ENCODE assay signal across 15 cellular contexts in the genomic region with DNA sequence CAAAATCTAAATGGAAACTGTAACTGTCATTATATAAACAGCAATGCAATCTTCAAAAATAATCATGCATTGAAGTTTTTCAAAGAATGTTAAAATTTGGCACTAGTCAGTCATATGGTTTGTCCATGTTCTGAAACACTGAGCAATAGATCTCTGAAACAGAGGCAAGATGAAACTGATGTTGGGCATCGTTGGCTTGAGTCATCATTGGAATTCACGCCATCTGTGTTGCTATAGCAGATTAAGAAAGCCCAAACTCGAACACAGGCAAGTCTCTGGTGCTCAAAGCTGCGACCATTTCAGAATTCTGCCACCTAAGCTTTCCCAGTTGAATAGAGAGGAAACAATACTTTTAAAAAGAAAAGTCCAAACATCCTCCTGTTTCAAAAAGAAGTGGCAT.
"Had no signal": no experiment of that assay in that cellular context is flagged by ENCODE, and none has a peak within 500 bp of the region (broad histone marks: within the 10 kb centered on the region; RNA-seq: fewer than 3 reads in every experiment).

No MANE protein-coding gene starts in this region.

- H3K4me3 ChIP-seq: pancreas, spleen, testis, upper lobe of right lung had no signal

- H3K27me3 ChIP-seq: pancreas, spleen, testis, upper lobe of right lung had no signal

- DNase-seq: activated CD4-positive, alpha-beta T cell treated with anti-CD3 and anti-CD28 coated beads for 48 hours; activated CD8-positive, alpha-beta memory T cell treated with anti-CD3 and anti-CD28 coated beads, Interleukin-2, amount 50 U/mL, for 4 hours; activated CD8-positive, alpha-beta T cell treated with anti-CD3 and anti-CD28 coated beads for 36 hours; activated gamma-delta T cell treated with Interleukin-2 at 50 U/mL for 16 hours; activated naive CD8-positive, alpha-beta T cell treated with anti-CD3 and anti-CD28 coated beads for 36 hours; activated T-cell treated with anti-CD3 and anti-CD28 coated beads, Interleukin-2, amount 50 U/mL, for 48 hours; effector CD8-positive, alpha-beta T cell; hippocampal formation; kidney glomerular epithelial cell; pancreas; spleen; stimulated activated naive CD8-positive, alpha-beta T cell treated with anti-CD3 and anti-CD28 coated beads, Interleukin-15, amount 100 ng/mL, for 72 hours; testis; upper lobe of right lung had no signal

- H3K4me1 ChIP-seq: pancreas, spleen, testis, upper lobe of right lung had no signal

- ATAC-seq: activated CD8-positive, alpha-beta T cell treated with anti-CD3 and anti-CD28 coated beads for 36 hours; pancreas; sciatic nerve; stimulated activated naive CD8-positive, alpha-beta T cell treated with anti-CD3 and anti-CD28 coated beads, Interleukin-15, amount 100 ng/mL, for 72 hours; upper lobe of right lung had no signal

- H3K27ac ChIP-seq: pancreas, spleen, testis, upper lobe of right lung had no signal

- H3K36me3 ChIP-seq: pancreas, spleen, upper lobe of right lung had no signal

- H3K9me3 ChIP-seq: pancreas, spleen, testis, upper lobe of right lung had no signal
